1 cellular context compared by ENCODE assay signal in genomic region chr7:116530107-116530820, GRCh38.
TF ChIP-seq lines count a peak whose summit lies in the region.

No MANE protein-coding gene starts in this region.

TF ChIP-seq in HepG2, 621 proteins besides CTCF, POLR2A, EP300 and RAD21:
- no peak for TF ChIP-seq KMT2A (CRISPR knock-in tag; IDR thresholded peaks at IDR 0.05)
- no peak for TF ChIP-seq TCF12 (IDR thresholded peaks at IDR 0.05)
- no peak for TF ChIP-seq TCF12 (CRISPR knock-in tag; IDR thresholded peaks at IDR 0.05)
- TF ChIP-seq DNMT1 (CRISPR knock-in tag; IDR thresholded peaks at IDR 0.05) = no peak
- no peak for TF ChIP-seq ZNF205 (CRISPR knock-in tag; IDR thresholded peaks at IDR 0.05)
- TF ChIP-seq ZNF598 (CRISPR knock-in tag; IDR thresholded peaks at IDR 0.05; ENCODE audit: borderline replicate concordance) = no peak
- TF ChIP-seq ZNF331 (CRISPR knock-in tag; IDR thresholded peaks at IDR 0.05) = no peak
- TF ChIP-seq TIGD3 (CRISPR knock-in tag; IDR thresholded peaks at IDR 0.05; ENCODE audit: borderline replicate concordance) = no peak
- TF ChIP-seq ZBTB38 (CRISPR knock-in tag; IDR thresholded peaks at IDR 0.05) = no peak
- TF ChIP-seq ATF7 (IDR thresholded peaks at IDR 0.05) = no peak
- no peak for TF ChIP-seq ATF7 (CRISPR knock-in tag; IDR thresholded peaks at IDR 0.05)
- no peak for TF ChIP-seq ZNF740 (CRISPR knock-in tag; IDR thresholded peaks at IDR 0.05)
- TF ChIP-seq RNF2 (conservative IDR thresholded peaks at IDR 0.05; ENCODE audit: low read depth) = no peak
- TF ChIP-seq KDM6A (CRISPR knock-in tag; IDR thresholded peaks at IDR 0.05; ENCODE audit: low read depth) = no peak
- TF ChIP-seq, protein P1, sequence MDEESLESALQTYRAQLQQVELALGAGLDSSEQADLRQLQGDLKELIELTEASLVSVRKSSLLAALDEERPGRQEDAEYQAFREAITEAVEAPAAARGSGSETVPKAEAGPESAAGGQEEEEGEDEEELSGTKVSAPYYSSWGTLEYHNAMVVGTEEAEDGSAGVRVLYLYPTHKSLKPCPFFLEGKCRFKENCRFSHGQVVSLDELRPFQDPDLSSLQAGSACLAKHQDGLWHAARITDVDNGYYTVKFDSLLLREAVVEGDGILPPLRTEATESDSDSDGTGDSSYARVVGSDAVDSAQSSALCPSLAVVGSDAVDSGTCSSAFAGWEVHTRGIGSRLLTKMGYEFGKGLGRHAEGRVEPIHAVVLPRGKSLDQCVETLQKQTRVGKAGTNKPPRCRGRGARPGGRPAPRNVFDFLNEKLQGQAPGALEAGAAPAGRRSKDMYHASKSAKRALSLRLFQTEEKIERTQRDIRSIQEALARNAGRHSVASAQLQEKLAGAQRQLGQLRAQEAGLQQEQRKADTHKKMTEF (CRISPR knock-in tag; IDR thresholded peaks at IDR 0.05) = no peak
- TF ChIP-seq ZNF354B (CRISPR knock-in tag; IDR thresholded peaks at IDR 0.05) = no peak
- no peak for TF ChIP-seq BORCS8-MEF2B (CRISPR knock-in tag; IDR thresholded peaks at IDR 0.05)
- no peak for TF ChIP-seq ZNF337 (CRISPR knock-in tag; IDR thresholded peaks at IDR 0.05; ENCODE audit: borderline replicate concordance, low read depth)
- no peak for TF ChIP-seq XRCC5 (optimal IDR thresholded peaks at IDR 0.05; ENCODE audit: low read length)
TF ChIP-seq in HepG2: peak in this region for 0.
